Comparison of ENCODE assay signal across 1 cellular context in the genomic region with DNA sequence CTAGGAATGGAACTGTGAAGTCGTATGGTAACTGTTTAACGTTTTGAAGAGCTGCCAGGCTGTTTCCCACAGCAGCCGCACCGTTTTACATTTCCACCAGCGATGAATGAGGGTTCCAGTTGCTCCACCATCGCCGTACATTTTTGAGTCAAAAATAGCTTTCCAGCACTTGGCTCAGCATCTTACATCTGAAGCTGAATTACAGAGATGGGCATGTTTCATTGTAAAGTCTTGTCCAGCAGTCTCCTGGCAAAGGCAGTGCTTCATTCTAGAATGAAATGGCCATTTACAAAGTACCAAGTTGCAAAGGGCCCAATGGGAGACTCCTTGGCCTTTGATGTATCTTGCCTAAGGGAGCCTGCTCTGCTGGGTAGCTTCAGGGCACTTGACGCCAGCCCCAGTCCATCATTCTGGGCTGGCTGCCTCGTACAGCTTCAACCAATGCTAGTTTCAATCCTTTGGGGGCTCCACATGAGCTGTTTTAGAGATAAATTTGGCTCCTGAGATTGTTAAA.
TF ChIP-seq lines count a peak whose summit lies in the region.

No MANE protein-coding gene starts in this region.

TF ChIP-seq in GM23338, 12 proteins besides CTCF, POLR2A, EP300 and RAD21 (continued from another document):
- TF ChIP-seq, protein P1, sequence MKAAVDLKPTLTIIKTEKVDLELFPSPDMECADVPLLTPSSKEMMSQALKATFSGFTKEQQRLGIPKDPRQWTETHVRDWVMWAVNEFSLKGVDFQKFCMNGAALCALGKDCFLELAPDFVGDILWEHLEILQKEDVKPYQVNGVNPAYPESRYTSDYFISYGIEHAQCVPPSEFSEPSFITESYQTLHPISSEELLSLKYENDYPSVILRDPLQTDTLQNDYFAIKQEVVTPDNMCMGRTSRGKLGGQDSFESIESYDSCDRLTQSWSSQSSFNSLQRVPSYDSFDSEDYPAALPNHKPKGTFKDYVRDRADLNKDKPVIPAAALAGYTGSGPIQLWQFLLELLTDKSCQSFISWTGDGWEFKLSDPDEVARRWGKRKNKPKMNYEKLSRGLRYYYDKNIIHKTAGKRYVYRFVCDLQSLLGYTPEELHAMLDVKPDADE (IDR thresholded peaks at IDR 0.05) = no peak
- TF ChIP-seq POLR2AphosphoS5 (IDR thresholded peaks at IDR 0.05; ENCODE audit: low read depth) = no peak
- TF ChIP-seq, protein P2, sequence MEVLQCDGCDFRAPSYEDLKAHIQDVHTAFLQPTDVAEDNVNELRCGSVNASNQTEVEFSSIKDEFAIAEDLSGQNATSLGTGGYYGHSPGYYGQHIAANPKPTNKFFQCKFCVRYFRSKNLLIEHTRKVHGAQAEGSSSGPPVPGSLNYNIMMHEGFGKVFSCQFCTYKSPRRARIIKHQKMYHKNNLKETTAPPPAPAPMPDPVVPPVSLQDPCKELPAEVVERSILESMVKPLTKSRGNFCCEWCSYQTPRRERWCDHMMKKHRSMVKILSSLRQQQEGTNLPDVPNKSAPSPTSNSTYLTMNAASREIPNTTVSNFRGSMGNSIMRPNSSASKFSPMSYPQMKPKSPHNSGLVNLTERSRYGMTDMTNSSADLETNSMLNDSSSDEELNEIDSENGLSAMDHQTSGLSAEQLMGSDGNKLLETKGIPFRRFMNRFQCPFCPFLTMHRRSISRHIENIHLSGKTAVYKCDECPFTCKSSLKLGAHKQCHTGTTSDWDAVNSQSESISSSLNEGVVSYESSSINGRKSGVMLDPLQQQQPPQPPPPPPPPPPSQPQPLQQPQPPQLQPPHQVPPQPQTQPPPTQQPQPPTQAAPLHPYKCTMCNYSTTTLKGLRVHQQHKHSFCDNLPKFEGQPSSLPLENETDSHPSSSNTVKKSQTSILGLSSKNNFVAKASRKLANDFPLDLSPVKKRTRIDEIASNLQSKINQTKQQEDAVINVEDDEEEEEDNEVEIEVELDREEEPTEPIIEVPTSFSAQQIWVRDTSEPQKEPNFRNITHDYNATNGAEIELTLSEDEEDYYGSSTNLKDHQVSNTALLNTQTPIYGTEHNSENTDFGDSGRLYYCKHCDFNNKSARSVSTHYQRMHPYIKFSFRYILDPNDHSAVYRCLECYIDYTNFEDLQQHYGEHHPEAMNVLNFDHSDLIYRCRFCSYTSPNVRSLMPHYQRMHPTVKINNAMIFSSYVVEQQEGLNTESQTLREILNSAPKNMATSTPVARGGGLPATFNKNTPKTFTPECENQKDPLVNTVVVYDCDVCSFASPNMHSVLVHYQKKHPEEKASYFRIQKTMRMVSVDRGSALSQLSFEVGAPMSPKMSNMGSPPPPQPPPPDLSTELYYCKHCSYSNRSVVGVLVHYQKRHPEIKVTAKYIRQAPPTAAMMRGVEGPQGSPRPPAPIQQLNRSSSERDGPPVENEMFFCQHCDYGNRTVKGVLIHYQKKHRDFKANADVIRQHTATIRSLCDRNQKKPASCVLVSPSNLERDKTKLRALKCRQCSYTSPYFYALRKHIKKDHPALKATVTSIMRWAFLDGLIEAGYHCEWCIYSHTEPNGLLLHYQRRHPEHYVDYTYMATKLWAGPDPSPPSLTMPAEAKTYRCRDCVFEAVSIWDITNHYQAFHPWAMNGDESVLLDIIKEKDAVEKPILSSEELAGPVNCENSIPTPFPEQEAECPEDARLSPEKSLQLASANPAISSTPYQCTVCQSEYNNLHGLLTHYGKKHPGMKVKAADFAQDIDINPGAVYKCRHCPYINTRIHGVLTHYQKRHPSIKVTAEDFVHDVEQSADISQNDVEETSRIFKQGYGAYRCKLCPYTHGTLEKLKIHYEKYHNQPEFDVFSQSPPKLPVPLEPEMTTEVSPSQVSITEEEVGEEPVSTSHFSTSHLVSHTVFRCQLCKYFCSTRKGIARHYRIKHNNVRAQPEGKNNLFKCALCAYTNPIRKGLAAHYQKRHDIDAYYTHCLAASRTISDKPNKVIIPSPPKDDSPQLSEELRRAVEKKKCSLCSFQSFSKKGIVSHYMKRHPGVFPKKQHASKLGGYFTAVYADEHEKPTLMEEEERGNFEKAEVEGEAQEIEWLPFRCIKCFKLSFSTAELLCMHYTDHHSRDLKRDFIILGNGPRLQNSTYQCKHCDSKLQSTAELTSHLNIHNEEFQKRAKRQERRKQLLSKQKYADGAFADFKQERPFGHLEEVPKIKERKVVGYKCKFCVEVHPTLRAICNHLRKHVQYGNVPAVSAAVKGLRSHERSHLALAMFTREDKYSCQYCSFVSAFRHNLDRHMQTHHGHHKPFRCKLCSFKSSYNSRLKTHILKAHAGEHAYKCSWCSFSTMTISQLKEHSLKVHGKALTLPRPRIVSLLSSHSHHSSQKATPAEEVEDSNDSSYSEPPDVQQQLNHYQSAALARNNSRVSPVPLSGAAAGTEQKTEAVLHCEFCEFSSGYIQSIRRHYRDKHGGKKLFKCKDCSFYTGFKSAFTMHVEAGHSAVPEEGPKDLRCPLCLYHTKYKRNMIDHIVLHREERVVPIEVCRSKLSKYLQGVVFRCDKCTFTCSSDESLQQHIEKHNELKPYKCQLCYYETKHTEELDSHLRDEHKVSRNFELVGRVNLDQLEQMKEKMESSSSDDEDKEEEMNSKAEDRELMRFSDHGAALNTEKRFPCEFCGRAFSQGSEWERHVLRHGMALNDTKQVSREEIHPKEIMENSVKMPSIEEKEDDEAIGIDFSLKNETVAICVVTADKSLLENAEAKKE (CRISPR knock-in tag; IDR thresholded peaks at IDR 0.05) = no peak
- no peak for TF ChIP-seq EZH2phosphoT487 (IDR thresholded peaks at IDR 0.05; ENCODE audit: unreplicated experiment)
- TF ChIP-seq NANOG (IDR thresholded peaks at IDR 0.05; ENCODE audit: borderline replicate concordance) = no peak
- no peak for TF ChIP-seq JUNB (IDR thresholded peaks at IDR 0.05; ENCODE audit: unreplicated experiment)
- no peak for TF ChIP-seq STAT1 (IDR thresholded peaks at IDR 0.05; ENCODE audit: unreplicated experiment)
- TF ChIP-seq CREB1 (CRISPR knock-in tag; IDR thresholded peaks at IDR 0.05; ENCODE audit: low read depth) = no peak
